In the genomic region with DNA sequence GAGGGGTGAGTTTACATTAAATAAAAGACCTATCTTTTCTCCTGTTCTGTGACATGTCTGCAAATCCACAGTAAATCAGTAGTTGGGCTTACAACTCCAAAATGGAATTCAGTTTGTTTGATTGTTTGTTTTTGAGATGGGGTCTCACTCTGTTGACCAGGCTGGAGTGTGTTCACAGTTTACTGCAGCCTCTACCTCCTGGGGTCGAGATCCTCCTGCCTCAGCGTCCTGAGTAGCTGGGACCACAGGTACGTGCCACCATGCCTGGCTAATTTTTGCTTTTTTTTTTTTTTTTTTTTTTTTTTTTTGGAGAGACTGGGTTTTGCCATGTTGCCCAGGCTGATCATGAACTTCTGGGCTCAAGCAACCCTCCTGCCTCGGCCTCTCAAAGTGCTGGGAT, we compare ENCODE assay signal across 34 cellular contexts.
"Had no signal": no experiment of that assay in that cellular context is flagged by ENCODE, and none has a peak within 500 bp of the region (broad histone marks: within the 10 kb centered on the region; RNA-seq: fewer than 3 reads in every experiment).

No MANE protein-coding gene starts in this region.

- H3K9me3 ChIP-seq: MG63 had no signal

- DNase-seq: Karpas-422, Kasumi-1, MG63, MM.1S, MV-4-11, NCI-H1048, NCI-H1092, NCI-H1092 treated with DMSO at 0.1 percent for 48 hours, NCI-H1105, NCI-H1105 treated with DMSO at 0.1 percent for 48 hours, NCI-H1417, NCI-H1417 treated with DMSO at 0.1 percent for 48 hours, NCI-H1436, NCI-H1436 treated with DMSO at 0.1 percent for 48 hours, NCI-H146, NCI-H1694, NCI-H1694 treated with DMSO at 0.1 percent for 48 hours, NCI-H187, NCI-H187 treated with DMSO at 0.1 percent for 48 hours, NCI-H1930, NCI-H2029, NCI-H2029 treated with DMSO at 0.1 percent for 48 hours, NCI-H2081, NCI-H2081 treated with DMSO at 0.1 percent for 48 hours, NCI-H2107, NCI-H2171, NCI-H2171 treated with DMSO at 0.1 percent for 48 hours, NCI-H2227 treated with DMSO at 0.1 percent for 48 hours, NCI-H226, NCI-H345, NCI-H446, NCI-H446 treated with DMSO at 0.1 percent for 48 hours, NCI-H510A had no signal

- H3K36me3 ChIP-seq: MG63 had no signal

- H3K4me3 ChIP-seq: MG63 had no signal

- H3K27ac ChIP-seq: KMS-11 had no signal
